Comparison of ENCODE assay signal across 9 cellular contexts in genomic region chr10:112202561-112203241, GRCh38. TPM values are rescaled to one million over a fixed set of nuclear protein-coding genes. Genes with fewer than 3 reads are reported as not detected.
DNase-seq lines count a peak whose midpoint lies in the region; ATAC-seq and TF ChIP-seq lines count a peak whose summit lies in the region.
"Had no signal": no experiment of that assay in that cellular context is flagged by ENCODE, and none has a peak within 500 bp of the region (broad histone marks: within the 10 kb centered on the region; RNA-seq: fewer than 3 reads in every experiment).

No MANE protein-coding gene starts in this region.

- H4K91ac ChIP-seq in mesenchymal stem cell (ENCODE audit: low read length): no peak overlapping the region

- H3K27me3 ChIP-seq in mesenchymal stem cell (ENCODE audit: control insufficient read depth in 1 of 2, insufficient read depth in 1 of 2, low read length in 2 of 2) (no peaks in the 10 kb centered on the region), spleen (replicated peaks in 1 of 7) (peaks cover 0 to 5% (median 0%) of the 10 kb centered on the region in 7 donors), BE2C (no peaks in the 10 kb centered on the region)
- H3K27me3 ChIP-seq: cardiac muscle cell had no signal

- intact Hi-C loops in spleen (cut with DNase I; ENCODE audit: low total_unique reads): no loop called here

- WGBS in mesenchymal stem cell: 74% methylated on average over 5 of the region's 6 CpGs
- WGBS in spleen, 5 donors: 70 to 78% (median 72%) methylated on average over 6 of the region's 6 CpGs

- H3K36me3 ChIP-seq in mesenchymal stem cell (ENCODE audit: control insufficient read depth in 1 of 2, insufficient read depth in 2 of 2, low read depth in 1 of 2, low read length in 2 of 2): no peaks in the 10 kb centered on the region
- H3K36me3 ChIP-seq in spleen: no peaks in the 10 kb centered on the region
- H3K36me3 ChIP-seq in BE2C: peaks cover 27% of the 10 kb centered on the region
- H3K36me3 ChIP-seq: cardiac muscle cell had no signal

- H3K4me3 ChIP-seq in mesenchymal stem cell (ENCODE audit: insufficient read depth in 1 of 2, low read depth in 1 of 2, low read length in 2 of 2) (no peak overlapping the region), spleen (no peak overlapping the region), BE2C (ENCODE audit: low read depth, low read length) (no peak overlapping the region)
- H3K4me3 ChIP-seq: cardiac muscle cell had no signal

- no peak overlapping the region for H3K4ac ChIP-seq in mesenchymal stem cell (ENCODE audit: low read depth in 1 of 2, low read length in 2 of 2)

- no peak for TF ChIP-seq CTCF in spleen (IDR thresholded peaks at IDR 0.05 in 8 of 11, conservative IDR thresholded peaks at IDR 0.05 in 3 of 11)
- no peak for TF ChIP-seq CTCF in BE2C (IDR thresholded peaks at IDR 0.05; ENCODE audit: low read depth, low read length)

- no peak for TF ChIP-seq POLR2A in spleen (IDR thresholded peaks at IDR 0.05)

- H3K27ac ChIP-seq in mesenchymal stem cell (ENCODE audit: low read length, poor library complexity, severe bottlenecking) (no peak overlapping the region), spleen (peak overlapping the region in 2 of 8 donors; percentile 23 to 26)
- H3K27ac ChIP-seq: cardiac muscle cell had no signal

- peak; percentile 86 for ATAC-seq in GM18858 (IDR thresholded peaks at IDR 0.05; ENCODE audit: unreplicated experiment)

- H2BK5ac ChIP-seq in mesenchymal stem cell (ENCODE audit: low read depth, low read length, poor library complexity, severe bottlenecking): no peak overlapping the region

- H2BK120ac ChIP-seq in mesenchymal stem cell (ENCODE audit: low read depth, low read length): no peak overlapping the region

- DNase-seq in HCEC 1CT: peak; percentile 71
- DNase-seq in HT1080 (ENCODE audit: low read depth): peak; percentile 68
- DNase-seq in mesenchymal stem cell: no peak
- no peak for DNase-seq in effector CD4-positive, alpha-beta T cell
- no peak for DNase-seq in spleen
- no peak for DNase-seq in BE2C
- DNase-seq in HK-2 (ENCODE audit: unreplicated experiment): no peak

- peak overlapping the region; percentile 47 for H3K9ac ChIP-seq in mesenchymal stem cell (ENCODE audit: low read length)

- H3K23ac ChIP-seq in mesenchymal stem cell (ENCODE audit: low read length in 2 of 2): no peak overlapping the region

- no peak overlapping the region for H3K4me2 ChIP-seq in mesenchymal stem cell (ENCODE audit: low read length, poor library complexity, severe bottlenecking)

- H4K8ac ChIP-seq in mesenchymal stem cell (ENCODE audit: low read length): no peak overlapping the region

- H2AK5ac ChIP-seq in mesenchymal stem cell (ENCODE audit: low read length, severe bottlenecking): no peak overlapping the region

- no peak overlapping the region for H2AFZ ChIP-seq in mesenchymal stem cell (ENCODE audit: low read depth, low read length)

- H3K9me3 ChIP-seq in mesenchymal stem cell (ENCODE audit: control insufficient read depth, low read length) (no peaks in the 10 kb centered on the region), spleen (no peaks in the 10 kb centered on the region), BE2C (no peaks in the 10 kb centered on the region)

- H3K14ac ChIP-seq in mesenchymal stem cell (ENCODE audit: low read length in 2 of 2): no peak overlapping the region

- no peak overlapping the region for H3K18ac ChIP-seq in mesenchymal stem cell (ENCODE audit: low read depth in 1 of 2, low read length in 2 of 2)

- H3K79me1 ChIP-seq in mesenchymal stem cell (replicated peaks; ENCODE audit: low read length, poor library complexity, severe bottlenecking): no peaks in the 10 kb centered on the region

- H3K4me1 ChIP-seq in mesenchymal stem cell (ENCODE audit: control insufficient read depth, insufficient read depth, low read depth, low read length) (no peaks in the 10 kb centered on the region), spleen (no peaks in the 10 kb centered on the region), BE2C (peaks cover 8% of the 10 kb centered on the region)

- H2BK12ac ChIP-seq in mesenchymal stem cell (ENCODE audit: low read length in 2 of 2): no peak overlapping the region

- no peak overlapping the region for H2BK15ac ChIP-seq in mesenchymal stem cell (ENCODE audit: low read depth, poor library complexity, severe bottlenecking)

RNA-seq across cellular contexts. Expression of gene GPAM, which starts 19.1 kb away (rescaled TPM):
- total RNA-seq in HT1080 (2014; rRNA removed; shearing (Covaris generic)): 6.5 and 7.1 TPM in 2 replicates
- polyA plus RNA-seq in HT1080 (2015; cell fraction: cytosol; rRNA removed): 4.3 and 5.1 TPM in 2 replicates
- polyA plus RNA-seq in HT1080 (2015; cell fraction: nucleus; rRNA removed): 11.9 and 14.7 TPM in 2 replicates
- 2.3 TPM for polyA plus RNA-seq in mesenchymal stem cell (2013, experiment 1 of 2)
- 2.5 TPM for polyA plus RNA-seq in mesenchymal stem cell (2013, experiment 2 of 2)
- 10 to 100 TPM in 1 of 7 donors, 1 to 10 TPM in 6; 5.0 to 15.0 (median 7.1) TPM for total RNA-seq in spleen
- polyA plus RNA-seq in spleen: 1 to 10 TPM; 2.6 to 3.3 (median 2.6) TPM
- polyA plus RNA-seq in BE2C (2012; ENCODE audit: insufficient read depth, insufficient read length, low read depth): 16.0 TPM

Comparison
In these comparisons a context has a peak if more than half of its experiments do, and no peak if none do; other contexts are left out.
1. DNase-seq: peak in HCEC 1CT (single experiment) and HT1080 (single experiment); none in mesenchymal stem cell (single experiment), effector CD4-positive, alpha-beta T cell (single experiment), spleen (single experiment), BE2C (single experiment) and HK-2 (single experiment).